In genomic region chr18:80068571-80069272, GRCh38 we compare ENCODE assay signal across 24 cellular contexts. TPM values are rescaled to one million over a fixed set of nuclear protein-coding genes. Genes with fewer than 3 reads are reported as not detected.
DNase-seq lines count a peak whose midpoint lies in the region; ATAC-seq, FAIRE-seq and TF ChIP-seq lines count a peak whose summit lies in the region.
"Had no signal": no experiment of that assay in that cellular context is flagged by ENCODE, and none has a peak within 500 bp of the region (broad histone marks: within the 10 kb centered on the region; RNA-seq: fewer than 3 reads in every experiment).

No MANE protein-coding gene starts in this region.

- no peak overlapping the region for H3K4me3 ChIP-seq in HepG2 (replicated peaks in 1 of 3; ENCODE audit: insufficient read depth in 1 of 3, low read depth in 2 of 3, low read length in 3 of 3)
- no peak overlapping the region for H3K4me3 ChIP-seq in right lobe of liver
- H3K4me3 ChIP-seq in H1 (ENCODE audit: extremely low read depth in 1 of 4, insufficient read depth in 2 of 4, low read depth in 3 of 4, low read length in 4 of 4), result no peak overlapping the region
- no peak overlapping the region for H3K4me3 ChIP-seq in keratinocyte (ENCODE audit: control insufficient read depth in 2 of 3, extremely low read depth in 1 of 3, insufficient read depth in 2 of 3, low read depth in 1 of 3, low read length in 3 of 3)
- H3K4me3 ChIP-seq in Karpas-422 (ENCODE audit: low read length), result no peak overlapping the region
- H3K4me3 ChIP-seq: HAP-1, PC-9 had no signal

- no peak overlapping the region for H2BK5ac ChIP-seq in H1 (ENCODE audit: low read depth, low read length)

- no peaks in the 10 kb centered on the region for H3K79me2 ChIP-seq in HepG2 (ENCODE audit: insufficient read depth, low read length)
- H3K79me2 ChIP-seq in H1 (ENCODE audit: control insufficient read depth in 1 of 2, insufficient read depth in 2 of 2, low read length in 2 of 2), result no peaks in the 10 kb centered on the region
- H3K79me2 ChIP-seq in keratinocyte (ENCODE audit: control insufficient read depth, insufficient read depth, low read length), result no peaks in the 10 kb centered on the region
- H3K79me2 ChIP-seq in Karpas-422 (ENCODE audit: low read length), result no peaks in the 10 kb centered on the region

- no peaks in the 10 kb centered on the region for H3K27me3 ChIP-seq in HepG2 (ENCODE audit: control insufficient read depth in 1 of 2, insufficient read depth in 2 of 2, low read length in 2 of 2)
- H3K27me3 ChIP-seq in right lobe of liver, result no peaks in the 10 kb centered on the region
- 0 out of 7 replicates have a peak, but pooled peaks cover 0 to 4% (median 0%) of the 10 kb centered on the region in 4 experiments for H3K27me3 ChIP-seq in H1 (replicated peaks in 1 of 4; ENCODE audit: control insufficient read depth in 3 of 4, extremely low read depth in 1 of 4, insufficient read depth in 3 of 4, low read length in 3 of 4)
- H3K27me3 ChIP-seq in keratinocyte (ENCODE audit: control insufficient read depth, extremely low read depth, insufficient read depth, low read length), result no peaks in the 10 kb centered on the region
- no peaks in the 10 kb centered on the region for H3K27me3 ChIP-seq in Karpas-422 (ENCODE audit: low read length)

- H4K5ac ChIP-seq in H1 (ENCODE audit: insufficient read length, low read depth, low read length), result no peak overlapping the region

- H3K4me1 ChIP-seq in HepG2 (ENCODE audit: insufficient read depth, low read length) (peaks cover 8% of the 10 kb centered on the region), right lobe of liver (no peaks in the 10 kb centered on the region), H1 (replicated peaks in 1 of 4; ENCODE audit: control insufficient read depth in 3 of 4, insufficient read depth in 4 of 4, low read length in 3 of 4) (no peaks in the 10 kb centered on the region), keratinocyte (ENCODE audit: control insufficient read depth, extremely low read depth, insufficient read depth, low read length) (peaks cover 6% of the 10 kb centered on the region), Karpas-422 (ENCODE audit: low read length) (no peaks in the 10 kb centered on the region)

- POLR2A ChIA-PET in HepG2 (lab: Yijun Ruan, JAX), result no interaction called here
- POLR2A ChIA-PET in H1 (lab: Charles Lee; ENCODE audit: partially characterized antibody), result no interaction called here

- H3K9me3 ChIP-seq in HepG2 (ENCODE audit: low read length) (no peaks in the 10 kb centered on the region), right lobe of liver (no peaks in the 10 kb centered on the region), H1 (ENCODE audit: insufficient read depth in 2 of 2, low read depth in 1 of 2, low read length in 1 of 2) (peaks cover 2 to 13% of the 10 kb centered on the region in 2 experiments; a peak in 1 of 4 replicates), keratinocyte (ENCODE audit: control insufficient read depth, low read depth, low read length) (no peaks in the 10 kb centered on the region), Karpas-422 (ENCODE audit: low read length) (peaks cover 3% of the 10 kb centered on the region)
- H3K9me3 ChIP-seq: SK-N-SH had no signal

- no peaks in the 10 kb centered on the region for H3K23me2 ChIP-seq in H1 (ENCODE audit: low read depth, low read length)

- H2BK120ac ChIP-seq in H1 (replicated peaks; ENCODE audit: low read depth, low read length), result no peak overlapping the region

- no peak overlapping the region for H2BK12ac ChIP-seq in H1 (ENCODE audit: low read depth, low read length)

- H2BK15ac ChIP-seq in H1 (ENCODE audit: low read length), result no peak overlapping the region

- H3K23ac ChIP-seq in H1 (ENCODE audit: insufficient read length), result no peak overlapping the region

- ATAC-seq in HepG2 (peak; percentile 57), right lobe of liver (no peak)
- ATAC-seq: CD8-positive, alpha-beta T cell had no signal

- no peak overlapping the region for H3K9ac ChIP-seq in HepG2 (ENCODE audit: insufficient read depth, low read depth, low read length)
- H3K9ac ChIP-seq in H1 (replicated peaks in 1 of 4; ENCODE audit: extremely low read depth in 1 of 4, low read depth in 3 of 4, low read length in 3 of 4), result no peak overlapping the region
- no peak overlapping the region for H3K9ac ChIP-seq in keratinocyte (ENCODE audit: control insufficient read depth, extremely low read depth, insufficient read depth, low read length)
- H3K9ac ChIP-seq in Karpas-422 (ENCODE audit: low read length), result no peak overlapping the region
- H3K9ac ChIP-seq: SK-N-SH had no signal

- no peak for TF ChIP-seq RAD21 in HepG2 (CRISPR knock-in tag; IDR thresholded peaks at IDR 0.05)
- TF ChIP-seq RAD21 in H1 (IDR thresholded peaks at IDR 0.05 in 1 of 2, conservative IDR thresholded peaks at IDR 0.05 in 1 of 2; ENCODE audit: low read depth in 2 of 2, low read length in 2 of 2), result no peak

- no peak overlapping the region for H3K4ac ChIP-seq in H1 (replicated peaks; ENCODE audit: insufficient read length, low read depth, low read length)

- no peaks in the 10 kb centered on the region for H3K79me1 ChIP-seq in H1 (ENCODE audit: low read depth, low read length)

- no peak overlapping the region for H4K91ac ChIP-seq in H1 (replicated peaks; ENCODE audit: insufficient read length, low read length)

- no TSS peak for BruUV-seq in HepG2 (replicated peaks; lab: Mats Ljungman, UMichigan)

- intact Hi-C loops in HepG2 (cut with micrococcal nuclease; ENCODE audit: unreplicated experiment), result no loop called here
- intact Hi-C loops in right lobe of liver (cut with DNase I), result no loop called here

- WGBS in HepG2 (ENCODE audit: low lambda C conversion rate), result 22% methylated on average over 10 of the region's 10 CpGs
- 61% methylated on average over 9 of the region's 10 CpGs for WGBS in right lobe of liver (ENCODE audit: insufficient coverage, low coverage, low lambda C conversion rate, missing lambda C conversion rate)
- 82% methylated on average over 10 of the region's 10 CpGs; no CpG with 5 or more reads in 1 of the 2 experiments for WGBS in H1 (ENCODE audit: extremely low coverage in 1 of 2, insufficient coverage in 1 of 2, insufficient read length in 1 of 2, insufficient replicate concordance in 2 of 2, low coverage in 1 of 2, low lambda C conversion rate in 2 of 2, missing lambda C conversion rate in 1 of 2), 2 experiments

- CTCF ChIA-PET in HepG2 (lab: Yijun Ruan, JAX; ENCODE audit: low intra/inter-chr PET ratio, low total read pairs), result no interaction called here
- CTCF ChIA-PET in H1 (lab: Charles Lee; ENCODE audit: partially characterized antibody), result no interaction called here

- in situ Hi-C loops in HepG2 (cut with HindIII; ENCODE audit: extremely low pct_ligation_motif_present, low pct_unique_long_range_greater_than_20kb), result no loop called here

- H3K36me3 ChIP-seq in HepG2 (replicated peaks in 1 of 2; ENCODE audit: control insufficient read depth in 1 of 2, insufficient read depth in 2 of 2, low read length in 2 of 2) (no peaks in the 10 kb centered on the region), right lobe of liver (no peaks in the 10 kb centered on the region), H1 (ENCODE audit: control insufficient read depth in 2 of 4, insufficient read depth in 4 of 4, low read length in 3 of 4) (no peaks in the 10 kb centered on the region), keratinocyte (ENCODE audit: control insufficient read depth in 2 of 2, extremely low read depth in 1 of 2, insufficient read depth in 2 of 2, low read length in 2 of 2) (no peaks in the 10 kb centered on the region), Karpas-422 (ENCODE audit: insufficient read depth, low read length) (peaks cover 8% of the 10 kb centered on the region)

- H2BK20ac ChIP-seq in H1 (ENCODE audit: low read length), result peak overlapping the region; percentile 18; the same call in 1 of the 2 replicates

- H4K8ac ChIP-seq in H1 (ENCODE audit: extremely low read depth, insufficient read depth, low read length), result no peak overlapping the region; the same call in 1 of the 2 replicates

- no peak for TF ChIP-seq EP300 in HepG2 (IDR thresholded peaks at IDR 0.05; ENCODE audit: low read depth in 2 of 2, low read length in 2 of 2)
- TF ChIP-seq EP300 in HepG2 (CRISPR knock-in tag; IDR thresholded peaks at IDR 0.05; ENCODE audit: borderline replicate concordance), result no peak
- TF ChIP-seq EP300 in H1 (IDR thresholded peaks at IDR 0.05; ENCODE audit: borderline replicate concordance in 1 of 2, low read depth in 2 of 2, low read length in 2 of 2), result no peak

- no peak for TF ChIP-seq POLR2A in HepG2 (IDR thresholded peaks at IDR 0.05; ENCODE audit: insufficient read depth in 1 of 2, low read depth in 2 of 2, low read length in 2 of 2)
- no peak for TF ChIP-seq POLR2A in right lobe of liver (IDR thresholded peaks at IDR 0.05)
- TF ChIP-seq POLR2A in H1 (IDR thresholded peaks at IDR 0.05; ENCODE audit: control extremely low read depth in 1 of 2, low read depth in 2 of 2, low read length in 2 of 2), result no peak

- H3K9me2 ChIP-seq in Karpas-422 (replicated peaks; ENCODE audit: insufficient read depth, low read length), result no peaks in the 10 kb centered on the region
- H3K9me2 ChIP-seq: SK-N-SH had no signal

- H2AK5ac ChIP-seq in H1 (ENCODE audit: low read depth, low read length), result no peak overlapping the region

- no peak overlapping the region for H3K18ac ChIP-seq in H1 (ENCODE audit: extremely low read depth, low read length)

- no peak for DNase-seq in HepG2 (ENCODE audit: low spot score)
- no peak for DNase-seq in right lobe of liver
- DNase-seq in H1 (ENCODE audit: low read depth in 1 of 2, low spot score in 2 of 2), result peak in 1 of 2 experiments; percentile 26
- DNase-seq in keratinocyte (ENCODE audit: low read depth, low spot score), result no peak
- no peak for DNase-seq in activated CD4-positive, CD25-positive, alpha-beta regulatory T cell (lab: John Stamatoyannopoulos, UW)
- no peak for DNase-seq in Karpas-422
- DNase-seq in DMS 273 treated with DMSO at 0.1 percent for 48 hours (lab: John Stamatoyannopoulos, UW), result no peak
- DNase-seq: AML-193; C1 segment of cervical spinal cord; CD8-positive, alpha-beta T cell; GDM1; KG1; NCI-H1105; NCI-H146; NCI-H2029; NCI-H2227 treated with DMSO at 0.1 percent for 48 hours; NCI-H510A; NCI-H748 treated with DMSO at 0.1 percent for 48 hours; PC-9; RPMI8226; SHP77 treated with DMSO at 0.1 percent for 48 hours; SK-N-SH had no signal

- FAIRE-seq in HepG2 (lab: Jason Lieb, UNC) (no peak), H1 (lab: Jason Lieb, UNC) (no peak), keratinocyte (lab: Jason Lieb, UNC) (peak; percentile 34)

- H2AFZ ChIP-seq in HepG2 (ENCODE audit: low read length) (no peak overlapping the region), H1 (ENCODE audit: low read length) (no peak overlapping the region), keratinocyte (ENCODE audit: control insufficient read depth, low read length) (peak overlapping the region; percentile 21), Karpas-422 (ENCODE audit: low read length) (no peak overlapping the region)
- H2AFZ ChIP-seq: PC-9 had no signal

- no peak for TF ChIP-seq CTCF in HepG2 (CRISPR knock-in tag; IDR thresholded peaks at IDR 0.05)
- no peak for TF ChIP-seq CTCF in right lobe of liver (IDR thresholded peaks at IDR 0.05)
- no peak for TF ChIP-seq CTCF in H1 (IDR thresholded peaks at IDR 0.05; ENCODE audit: control extremely low read depth in 1 of 3, insufficient read depth in 1 of 3, low read depth in 1 of 3, low read length in 3 of 3)
- no peak for TF ChIP-seq CTCF in keratinocyte (optimal IDR thresholded peaks at IDR 0.05 in 1 of 3, IDR thresholded peaks at IDR 0.05 in 1 of 3, conservative IDR thresholded peaks at IDR 0.05 in 1 of 3; ENCODE audit: extremely low read depth in 1 of 3, insufficient read depth in 2 of 3, low read length in 3 of 3)

- no peak overlapping the region for H3K14ac ChIP-seq in H1 (ENCODE audit: insufficient read length)

- H3K27ac ChIP-seq in HepG2 (ENCODE audit: extremely low read length, insufficient read depth, low read length), result no peak overlapping the region
- H3K27ac ChIP-seq in right lobe of liver, result no peak overlapping the region
- H3K27ac ChIP-seq in H1 (ENCODE audit: low read depth, low read length), result no peak overlapping the region
- no peak overlapping the region for H3K27ac ChIP-seq in keratinocyte (ENCODE audit: control insufficient read depth, insufficient read depth, low read length)
- H3K27ac ChIP-seq in Karpas-422 (ENCODE audit: low read length), result no peak overlapping the region
- H3K27ac ChIP-seq: HL-60, PC-9 had no signal

- H3K56ac ChIP-seq in H1 (replicated peaks; ENCODE audit: insufficient read length, low read depth, low read length), result no peak overlapping the region

- no peaks in the 10 kb centered on the region for H3K9me1 ChIP-seq in keratinocyte (ENCODE audit: control insufficient read depth, extremely low read depth, insufficient read depth, low read length)

- dilution Hi-C loops in keratinocyte (cut with MboI; ENCODE audit: extremely low pct_ligation_motif_present, low sequenced_read_pairs), result no loop called here

- no peaks in the 10 kb centered on the region for H4K20me1 ChIP-seq in HepG2 (ENCODE audit: insufficient read depth, low read length)
- no peaks in the 10 kb centered on the region for H4K20me1 ChIP-seq in H1 (replicated peaks in 1 of 2; ENCODE audit: control insufficient read depth in 1 of 2, insufficient read depth in 2 of 2, low read length in 2 of 2)
- H4K20me1 ChIP-seq in keratinocyte (ENCODE audit: control insufficient read depth, extremely low read depth, insufficient read depth, low read length), result no peaks in the 10 kb centered on the region
- no peaks in the 10 kb centered on the region for H4K20me1 ChIP-seq in Karpas-422 (ENCODE audit: insufficient read depth, low read depth, low read length)

- H3K4me2 ChIP-seq in HepG2 (ENCODE audit: low read depth, low read length) (no peak overlapping the region; the same call in 1 of the 2 replicates), H1 (ENCODE audit: insufficient read depth in 1 of 2, low read depth in 2 of 2, low read length in 2 of 2) (no peak overlapping the region), keratinocyte (ENCODE audit: control insufficient read depth, extremely low read depth, insufficient read depth, low read depth, low read length) (peak overlapping the region; percentile 20), Karpas-422 (ENCODE audit: low read depth, low read length, poor library complexity, severe bottlenecking) (no peak overlapping the region)
- H3K4me2 ChIP-seq: PC-9, SK-N-SH had no signal

RNA-seq across cellular contexts. Expression of gene RBFA, which starts 34.5 kb away (rescaled TPM):
- total RNA-seq in HepG2 (2016; rRNA removed; fragmentation: Illumina TruSeq; extraction: Trizol) (42.2 and 42.4 TPM in 2 replicates), right lobe of liver (10 to 100 TPM; 12.3 to 36.6 (median 18.8) TPM)
- total RNA-seq in HepG2 (2016; cell fraction: cytosol; rRNA removed; fragmentation: Illumina TruSeq; extraction: Trizol; ENCODE audit: low read depth), result 13.9 and 16.9 TPM in 2 replicates
- total RNA-seq in HepG2 (2016; cell fraction: insoluble cytoplasmic fraction; rRNA removed; fragmentation: Illumina TruSeq; extraction: Trizol), result 43.3 and 44.9 TPM in 2 replicates
- total RNA-seq in HepG2 (2016; cell fraction: membrane; rRNA removed; fragmentation: Illumina TruSeq; extraction: Trizol), result 22.2 and 22.8 TPM in 2 replicates
- 31.4 and 38.8 TPM in 2 replicates for total RNA-seq in HepG2 (2016; cell fraction: nucleus; rRNA removed; fragmentation: Illumina TruSeq; extraction: Trizol)
- polyA plus RNA-seq in HepG2 (2011; rRNA removed) (29.7 and 31.7 TPM in 2 replicates), H1 (2011; rRNA removed) (18.5 and 19.2 TPM in 2 replicates), keratinocyte (20.0 to 31.1 TPM (median 30.7 TPM) in 3 replicates)
- polyA plus RNA-seq in HepG2 (2011; cell fraction: cytosol; rRNA removed), result 22.0 and 22.4 TPM in 2 replicates
- 40.3 and 51.2 TPM in 2 replicates for polyA plus RNA-seq in HepG2 (2011; cell fraction: nucleus; rRNA removed)
- 21.5 and 24.8 TPM in 2 replicates for polyA plus RNA-seq in HepG2 (2012)
- polyA plus RNA-seq in HepG2 (2016; cell fraction: cytosol; fragmentation: Illumina TruSeq; extraction: Trizol; ENCODE audit: low read depth), result 13.2 and 15.2 TPM in 2 replicates
- 42.0 and 44.0 TPM in 2 replicates for polyA plus RNA-seq in HepG2 (2016; cell fraction: insoluble cytoplasmic fraction; fragmentation: Illumina TruSeq; extraction: Trizol; ENCODE audit: low read depth)
- polyA plus RNA-seq in HepG2 (2016; cell fraction: membrane; fragmentation: Illumina TruSeq; extraction: Trizol; ENCODE audit: low read depth), result 18.4 and 18.9 TPM in 2 replicates
- polyA plus RNA-seq in HepG2 (2016; cell fraction: nucleus; fragmentation: Illumina TruSeq; extraction: Trizol; ENCODE audit: insufficient read depth, low read depth), result 40.6 and 48.1 TPM in 2 replicates
- 21.7 and 27.6 TPM in 2 replicates for polyA minus RNA-seq in HepG2 (2011; rRNA and poly(A)+ RNA removed; ENCODE audit: low replicate concordance)
- 9.1 and 9.3 TPM in 2 replicates for polyA minus RNA-seq in HepG2 (2011; cell fraction: cytosol; rRNA and poly(A)+ RNA removed)
- polyA minus RNA-seq in HepG2 (2011; cell fraction: nucleus; rRNA and poly(A)+ RNA removed), result 71.3 and 80.8 TPM in 2 replicates
- total RNA-seq in H1 (2021; fragmentation: NEBNext Ultra II Directional; extraction: Animal tissue kit (Norgen Biotek cat#: 25700)), result 27.6 and 29.5 TPM in 2 replicates
- 24.9 TPM for polyA plus RNA-seq in H1 (2011; cell fraction: cytosol; rRNA removed)
- polyA plus RNA-seq in H1 (2011; cell fraction: nucleus; rRNA removed), result 27.0 TPM
- 27.3 to 30.1 TPM (median 28.5 TPM) in 4 replicates for polyA plus RNA-seq in H1 (2012, experiment 1 of 2)
- 20.0 TPM for polyA plus RNA-seq in H1 (2012, experiment 2 of 2)
- polyA plus RNA-seq in H1 (2013, experiment 1 of 2), result 21.2 TPM
- 20.0 TPM for polyA plus RNA-seq in H1 (2013, experiment 2 of 2)
- 19.3 and 19.9 TPM in 2 replicates for polyA minus RNA-seq in H1 (2011; rRNA and poly(A)+ RNA removed)
- polyA minus RNA-seq in H1 (2011; cell fraction: cytosol; rRNA and poly(A)+ RNA removed), result 7.3 TPM
- polyA minus RNA-seq in H1 (2011; cell fraction: nucleus; rRNA and poly(A)+ RNA removed), result 37.4 TPM
- 14.0 TPM for polyA plus RNA-seq in keratinocyte (2011; ENCODE audit: low read depth)
- 24.9 and 27.7 TPM in 2 replicates for polyA plus RNA-seq in keratinocyte (2011; cell fraction: cytosol; rRNA removed)
- polyA plus RNA-seq in keratinocyte (2011; cell fraction: nucleus; rRNA removed), result 36.9 and 37.6 TPM in 2 replicates
- polyA plus RNA-seq in keratinocyte (2012; ENCODE audit: low replicate concordance), result 14.1 and 29.4 TPM in 2 replicates
- 9.8 to 18.6 TPM (median 10.2 TPM) in 3 replicates for polyA minus RNA-seq in keratinocyte
- polyA minus RNA-seq in keratinocyte (2011; cell fraction: cytosol; rRNA and poly(A)+ RNA removed), result 8.8 TPM
- 10.4 and 16.5 TPM in 2 replicates for polyA minus RNA-seq in keratinocyte (2011; cell fraction: nucleus; rRNA and poly(A)+ RNA removed)
- total RNA-seq in Karpas-422 (2014; rRNA removed; shearing (Covaris generic); ENCODE audit: low replicate concordance), result 68.8 and 76.4 TPM in 2 replicates

RNA-seq across cellular contexts. Expression of gene ADNP2, which starts 40.3 kb away (rescaled TPM):
- total RNA-seq in HepG2 (2016; rRNA removed; fragmentation: Illumina TruSeq; extraction: Trizol) (25.5 and 28.6 TPM in 2 replicates), right lobe of liver (1 to 10 TPM; 4.4 to 9.9 (median 7.7) TPM)
- 2.3 TPM in 2 replicates for total RNA-seq in HepG2 (2016; cell fraction: cytosol; rRNA removed; fragmentation: Illumina TruSeq; extraction: Trizol; ENCODE audit: low read depth)
- total RNA-seq in HepG2 (2016; cell fraction: insoluble cytoplasmic fraction; rRNA removed; fragmentation: Illumina TruSeq; extraction: Trizol), result 23.8 and 24.2 TPM in 2 replicates
- total RNA-seq in HepG2 (2016; cell fraction: membrane; rRNA removed; fragmentation: Illumina TruSeq; extraction: Trizol), result 11.9 and 13.0 TPM in 2 replicates
- total RNA-seq in HepG2 (2016; cell fraction: nucleus; rRNA removed; fragmentation: Illumina TruSeq; extraction: Trizol), result 17.1 and 18.2 TPM in 2 replicates
- polyA plus RNA-seq in HepG2 (2011; rRNA removed) (9.9 and 10.8 TPM in 2 replicates), H1 (2011; rRNA removed) (25.1 and 28.5 TPM in 2 replicates), keratinocyte (7.7 to 11.7 TPM (median 11.3 TPM) in 3 replicates)
- polyA plus RNA-seq in HepG2 (2011; cell fraction: cytosol; rRNA removed), result 8.0 and 8.3 TPM in 2 replicates
- polyA plus RNA-seq in HepG2 (2011; cell fraction: nucleus; rRNA removed), result 12.3 and 13.9 TPM in 2 replicates
- 15.1 and 15.4 TPM in 2 replicates for polyA plus RNA-seq in HepG2 (2012)
- 0.66 and 0.67 TPM in 2 replicates for polyA plus RNA-seq in HepG2 (2016; cell fraction: cytosol; fragmentation: Illumina TruSeq; extraction: Trizol; ENCODE audit: low read depth)
- polyA plus RNA-seq in HepG2 (2016; cell fraction: insoluble cytoplasmic fraction; fragmentation: Illumina TruSeq; extraction: Trizol; ENCODE audit: low read depth), result 17.6 and 18.3 TPM in 2 replicates
- polyA plus RNA-seq in HepG2 (2016; cell fraction: membrane; fragmentation: Illumina TruSeq; extraction: Trizol; ENCODE audit: low read depth), result 4.1 and 4.5 TPM in 2 replicates
- polyA plus RNA-seq in HepG2 (2016; cell fraction: nucleus; fragmentation: Illumina TruSeq; extraction: Trizol; ENCODE audit: insufficient read depth, low read depth), result 21.2 and 21.4 TPM in 2 replicates
- polyA minus RNA-seq in HepG2 (2011; rRNA and poly(A)+ RNA removed; ENCODE audit: low replicate concordance), result 36.7 and 42.7 TPM in 2 replicates
- polyA minus RNA-seq in HepG2 (2011; cell fraction: cytosol; rRNA and poly(A)+ RNA removed), result 14.4 and 15.4 TPM in 2 replicates
- polyA minus RNA-seq in HepG2 (2011; cell fraction: nucleus; rRNA and poly(A)+ RNA removed), result 32.1 and 32.2 TPM in 2 replicates
- 61.1 and 61.6 TPM in 2 replicates for total RNA-seq in H1 (2021; fragmentation: NEBNext Ultra II Directional; extraction: Animal tissue kit (Norgen Biotek cat#: 25700))
- 23.0 TPM for polyA plus RNA-seq in H1 (2011; cell fraction: cytosol; rRNA removed)
- polyA plus RNA-seq in H1 (2011; cell fraction: nucleus; rRNA removed), result 28.0 TPM
- 29.6 to 36.5 TPM (median 31.7 TPM) in 4 replicates for polyA plus RNA-seq in H1 (2012, experiment 1 of 2)
- 5.6 TPM for polyA plus RNA-seq in H1 (2012, experiment 2 of 2)
- 25.7 TPM for polyA plus RNA-seq in H1 (2013, experiment 1 of 2)
- 26.9 TPM for polyA plus RNA-seq in H1 (2013, experiment 2 of 2)
- polyA minus RNA-seq in H1 (2011; rRNA and poly(A)+ RNA removed), result 63.8 and 67.0 TPM in 2 replicates
- 36.8 TPM for polyA minus RNA-seq in H1 (2011; cell fraction: cytosol; rRNA and poly(A)+ RNA removed)
- 34.9 TPM for polyA minus RNA-seq in H1 (2011; cell fraction: nucleus; rRNA and poly(A)+ RNA removed)
- polyA plus RNA-seq in keratinocyte (2011; ENCODE audit: low read depth), result 16.2 TPM
- polyA plus RNA-seq in keratinocyte (2011; cell fraction: cytosol; rRNA removed), result 6.2 and 7.7 TPM in 2 replicates
- polyA plus RNA-seq in keratinocyte (2011; cell fraction: nucleus; rRNA removed), result 16.1 and 16.5 TPM in 2 replicates
- 12.2 and 12.4 TPM in 2 replicates for polyA plus RNA-seq in keratinocyte (2012; ENCODE audit: low replicate concordance)
- polyA minus RNA-seq in keratinocyte, result 15.5 to 25.3 TPM (median 18.5 TPM) in 3 replicates
- 8.8 TPM for polyA minus RNA-seq in keratinocyte (2011; cell fraction: cytosol; rRNA and poly(A)+ RNA removed)
- polyA minus RNA-seq in keratinocyte (2011; cell fraction: nucleus; rRNA and poly(A)+ RNA removed), result 13.4 and 20.8 TPM in 2 replicates
- total RNA-seq in Karpas-422 (2014; rRNA removed; shearing (Covaris generic); ENCODE audit: low replicate concordance), result 11.5 and 15.5 TPM in 2 replicates
